In genomic region chr1:14913475-14914155, GRCh38 we compare ENCODE assay signal across 14 cellular contexts.
DNase-seq lines count a peak whose midpoint lies in the region; ATAC-seq and TF ChIP-seq lines count a peak whose summit lies in the region.
"Had no signal": no experiment of that assay in that cellular context is flagged by ENCODE, and none has a peak within 500 bp of the region (broad histone marks: within the 10 kb centered on the region; RNA-seq: fewer than 3 reads in every experiment).

No MANE protein-coding gene starts in this region.

- H3K4me3 ChIP-seq in breast epithelium (peak overlapping the region in 1 of 3 donors; percentile 3), tibial artery (no peak overlapping the region)

- ATAC-seq in GM19035 (IDR thresholded peaks at IDR 0.05; ENCODE audit: unreplicated experiment), result peak; percentile 69
- ATAC-seq: naive thymus-derived CD4-positive, alpha-beta T cell had no signal

- peak overlapping the region; percentile 86 to 91 for H3K27ac ChIP-seq in breast epithelium
- H3K27ac ChIP-seq in tibial artery, result peak overlapping the region; percentile 45 to 76

- intact Hi-C loops in breast epithelium (cut with DNase I; ENCODE audit: low total_unique reads), result no loop called here
- intact Hi-C loops in tibial artery (cut with DNase I; ENCODE audit: low total_unique reads), result loop anchor here (10.0 kb wide), 1 partner anchor 181 kb away; no protein-coding TSS in a partner anchor
- intact Hi-C loops in activated T-helper 1 cell treated with anti-CD3 and anti-CD28 coated beads, Interleukin-12 subunit alpha, Interleukin-12 subunit beta, Interleukin-2, Interleukin-4 antibody, amounts not matched to agents 30 ng/mL and 10 ng/mL and 1 ng/mL, durations not matched to agents 14 hours and 24 hours and 36 hours (cut with micrococcal nuclease), result no loop called here

- H3K9me3 Mint-ChIP-seq in activated T-helper 1 cell treated with anti-CD3 and anti-CD28 coated beads, Interleukin-12 subunit alpha, Interleukin-12 subunit beta, Interleukin-2, Interleukin-4 antibody, amounts not matched to agents 30 ng/mL and 10 ng/mL and 1 ng/mL, durations not matched to agents 14 hours and 24 hours and 36 hours, result no peaks in the 10 kb centered on the region
- H3K9me3 Mint-ChIP-seq: activated T-helper 2 cell treated with anti-CD3 and anti-CD28 coated beads, Interferon-gamma antibody, Interleukin-2, Interleukin-4, amounts not matched to agents 10 μg/mL and 5 μg/mL and 100 μg/mL, durations not matched to agents 14 hours and 24 hours and 36 hours; central memory CD8-positive, alpha-beta T cell; naive thymus-derived CD4-positive, alpha-beta T cell had no signal

- no peaks in the 10 kb centered on the region for H3K27me3 ChIP-seq in breast epithelium
- H3K27me3 ChIP-seq in tibial artery, result no peaks in the 10 kb centered on the region

- no peak overlapping the region for H3K27ac Mint-ChIP-seq in activated T-helper 1 cell treated with anti-CD3 and anti-CD28 coated beads, Interleukin-12 subunit alpha, Interleukin-12 subunit beta, Interleukin-2, Interleukin-4 antibody, amounts not matched to agents 30 ng/mL and 10 ng/mL and 1 ng/mL, durations not matched to agents 14 hours and 24 hours and 36 hours
- H3K27ac Mint-ChIP-seq: activated T-helper 2 cell treated with anti-CD3 and anti-CD28 coated beads, Interferon-gamma antibody, Interleukin-2, Interleukin-4, amounts not matched to agents 10 μg/mL and 5 μg/mL and 100 μg/mL, durations not matched to agents 14 hours and 24 hours and 36 hours; naive thymus-derived CD4-positive, alpha-beta T cell had no signal

- H3K36me3 Mint-ChIP-seq in activated T-helper 1 cell treated with anti-CD3 and anti-CD28 coated beads, Interleukin-12 subunit alpha, Interleukin-12 subunit beta, Interleukin-2, Interleukin-4 antibody, amounts not matched to agents 30 ng/mL and 10 ng/mL and 1 ng/mL, durations not matched to agents 14 hours and 24 hours and 36 hours (ENCODE audit: low read depth), result no peaks in the 10 kb centered on the region
- H3K36me3 Mint-ChIP-seq: naive thymus-derived CD4-positive, alpha-beta T cell had no signal

- no peaks in the 10 kb centered on the region for H3K4me1 Mint-ChIP-seq in activated T-helper 1 cell treated with anti-CD3 and anti-CD28 coated beads, Interleukin-12 subunit alpha, Interleukin-12 subunit beta, Interleukin-2, Interleukin-4 antibody, amounts not matched to agents 30 ng/mL and 10 ng/mL and 1 ng/mL, durations not matched to agents 14 hours and 24 hours and 36 hours (ENCODE audit: low read depth)
- H3K4me1 Mint-ChIP-seq: central memory CD8-positive, alpha-beta T cell; naive thymus-derived CD4-positive, alpha-beta T cell had no signal

- peaks cover 10 to 18% of the 10 kb centered on the region in 2 donors for H3K4me1 ChIP-seq in breast epithelium
- H3K4me1 ChIP-seq in tibial artery, result peaks cover 0 to 43% (median 29%) of the 10 kb centered on the region in 4 donors

- peaks cover 2% of the 10 kb centered on the region for H3K27me3 Mint-ChIP-seq in activated T-helper 1 cell treated with anti-CD3 and anti-CD28 coated beads, Interleukin-12 subunit alpha, Interleukin-12 subunit beta, Interleukin-2, Interleukin-4 antibody, amounts not matched to agents 30 ng/mL and 10 ng/mL and 1 ng/mL, durations not matched to agents 14 hours and 24 hours and 36 hours (ENCODE audit: insufficient read depth)
- H3K27me3 Mint-ChIP-seq: naive thymus-derived CD4-positive, alpha-beta T cell had no signal

- TF ChIP-seq POLR2A in breast epithelium (IDR thresholded peaks at IDR 0.05), result no peak

- no peak overlapping the region for H3K4me3 Mint-ChIP-seq in activated T-helper 1 cell treated with anti-CD3 and anti-CD28 coated beads, Interleukin-12 subunit alpha, Interleukin-12 subunit beta, Interleukin-2, Interleukin-4 antibody, amounts not matched to agents 30 ng/mL and 10 ng/mL and 1 ng/mL, durations not matched to agents 14 hours and 24 hours and 36 hours
- H3K4me3 Mint-ChIP-seq: central memory CD8-positive, alpha-beta T cell; naive thymus-derived CD4-positive, alpha-beta T cell had no signal

- H3K9me3 ChIP-seq in breast epithelium (no peaks in the 10 kb centered on the region), tibial artery (no peaks in the 10 kb centered on the region)

- TF ChIP-seq CTCF in breast epithelium (IDR thresholded peaks at IDR 0.05) (no peak), tibial artery (IDR thresholded peaks at IDR 0.05) (no peak)

- H3K36me3 ChIP-seq in breast epithelium, result no peaks in the 10 kb centered on the region
- no peaks in the 10 kb centered on the region for H3K36me3 ChIP-seq in tibial artery

- DNase-seq in NCI-H2171 (lab: John Stamatoyannopoulos, UW) (peak; percentile 56), breast epithelium (ENCODE audit: low spot score in 2 of 2) (peak in 1 of 2 donors; percentile 76), tibial artery (no peak), activated gamma-delta T cell (lab: John Stamatoyannopoulos, UW) (no peak), mesenteric fat pad (ENCODE audit: low spot score) (no peak)
- DNase-seq in activated T-helper 1 cell treated with anti-CD3 and anti-CD28 coated beads, Interleukin-12 subunit alpha, Interleukin-12 subunit beta, Interleukin-2, Interleukin-4 antibody, amounts not matched to agents 30 ng/mL and 10 ng/mL and 1 ng/mL, durations not matched to agents 14 hours and 24 hours and 36 hours (ENCODE audit: low spot score), result no peak
- DNase-seq: activated CD4-positive, CD25-positive, alpha-beta regulatory T cell; GOT3; naive thymus-derived CD4-positive, alpha-beta T cell; SIG-M5; stimulated activated naive CD4-positive, alpha-beta T cell treated with Interleukin-2 at 50 U/mL for 16 hours had no signal
